ENCODE assay signal across 11 cellular contexts in genomic region chr6:72689107-72689954, GRCh38.
DNase-seq lines count a peak whose midpoint lies in the region; ATAC-seq and TF ChIP-seq lines count a peak whose summit lies in the region.
"Had no signal": no experiment of that assay in that cellular context is flagged by ENCODE, and none has a peak within 500 bp of the region (broad histone marks: within the 10 kb centered on the region; RNA-seq: fewer than 3 reads in every experiment).

No MANE protein-coding gene starts in this region.

- H3K9ac ChIP-seq in neural progenitor cell: no peak overlapping the region

- no peaks in the 10 kb centered on the region for H3F3A ChIP-seq in neural progenitor cell (ENCODE audit: low read depth)

- no peak overlapping the region for H3K27ac ChIP-seq in neural progenitor cell
- H3K27ac ChIP-seq: epithelial cell of prostate had no signal

- H3K27me3 ChIP-seq in neural progenitor cell: no peaks in the 10 kb centered on the region

- no peaks in the 10 kb centered on the region for H3K36me3 Mint-ChIP-seq in neural progenitor cell

- H3K4me2 ChIP-seq in neural progenitor cell: no peak overlapping the region

- DNase-seq in neural progenitor cell (ENCODE audit: low spot score) (peak; percentile 10), NOMO-1 treated with dmso at 0.1 percent for 144 hours (lab: John Stamatoyannopoulos, UW; ENCODE audit: unreplicated experiment) (no peak), KBM-7 (no peak)
- DNase-seq in activated CD4-positive, alpha-beta T cell treated with anti-CD3 and anti-CD28 coated beads, Interleukin-2, amount 50 U/mL, for 48 hours: no peak
- DNase-seq: activated naive CD8-positive, alpha-beta T cell treated with anti-CD3 and anti-CD28 coated beads, Interleukin-2, amount 10 ng/mL, durations not matched to agents 7 days and 5 days; T-helper 2 cell had no signal

- H3K9me3 ChIP-seq in neural progenitor cell (ENCODE audit: low read depth): no peaks in the 10 kb centered on the region

- no peaks in the 10 kb centered on the region for H3K9me3 Mint-ChIP-seq in neural progenitor cell
- H3K9me3 Mint-ChIP-seq: activated naive CD8-positive, alpha-beta T cell treated with anti-CD3 and anti-CD28 coated beads, Interleukin-2, amount 10 ng/mL, durations not matched to agents 7 days and 5 days had no signal

- no peaks in the 10 kb centered on the region for H3K4me1 ChIP-seq in neural progenitor cell

- H3K4me1 Mint-ChIP-seq in neural progenitor cell: peaks cover 9% of the 10 kb centered on the region

- TF ChIP-seq CTCF in neural progenitor cell (IDR thresholded peaks at IDR 0.05): no peak

- no peaks in the 10 kb centered on the region for H3K27me3 Mint-ChIP-seq in neural progenitor cell (ENCODE audit: insufficient read depth, low read depth)
- H3K27me3 Mint-ChIP-seq: activated naive CD8-positive, alpha-beta T cell treated with anti-CD3 and anti-CD28 coated beads, Interleukin-2, amount 10 ng/mL, durations not matched to agents 7 days and 5 days had no signal

- in situ Hi-C loops in KBM-7 (cut with MboI; ENCODE audit: low pct_unique_long_range_greater_than_20kb, low sequenced_read_pairs): no loop called here

- no peak overlapping the region for H3K4me3 Mint-ChIP-seq in neural progenitor cell
- H3K4me3 Mint-ChIP-seq: activated naive CD8-positive, alpha-beta T cell treated with anti-CD3 and anti-CD28 coated beads, Interleukin-2, amount 10 ng/mL, durations not matched to agents 7 days and 5 days had no signal

- H3K79me2 ChIP-seq in neural progenitor cell (ENCODE audit: low read depth): no peaks in the 10 kb centered on the region

- H4K20me1 ChIP-seq in neural progenitor cell (ENCODE audit: low read depth): no peaks in the 10 kb centered on the region

- ATAC-seq in GM18870 (IDR thresholded peaks at IDR 0.05; ENCODE audit: unreplicated experiment) (peak; percentile 92), GM21737 (IDR thresholded peaks at IDR 0.05; ENCODE audit: unreplicated experiment) (peak; percentile 89), HG03432 (IDR thresholded peaks at IDR 0.05; ENCODE audit: unreplicated experiment) (peak; percentile 94), esophagus mucosa (no peak)

- H2AFZ ChIP-seq in neural progenitor cell (replicated peaks): no peak overlapping the region

- no peak overlapping the region for H3K27ac Mint-ChIP-seq in neural progenitor cell
- H3K27ac Mint-ChIP-seq: activated naive CD8-positive, alpha-beta T cell treated with anti-CD3 and anti-CD28 coated beads, Interleukin-2, amount 10 ng/mL, durations not matched to agents 7 days and 5 days had no signal

- no peak overlapping the region for H3K4me3 ChIP-seq in neural progenitor cell

- no peaks in the 10 kb centered on the region for H3K36me3 ChIP-seq in neural progenitor cell
